In the genomic region with DNA sequence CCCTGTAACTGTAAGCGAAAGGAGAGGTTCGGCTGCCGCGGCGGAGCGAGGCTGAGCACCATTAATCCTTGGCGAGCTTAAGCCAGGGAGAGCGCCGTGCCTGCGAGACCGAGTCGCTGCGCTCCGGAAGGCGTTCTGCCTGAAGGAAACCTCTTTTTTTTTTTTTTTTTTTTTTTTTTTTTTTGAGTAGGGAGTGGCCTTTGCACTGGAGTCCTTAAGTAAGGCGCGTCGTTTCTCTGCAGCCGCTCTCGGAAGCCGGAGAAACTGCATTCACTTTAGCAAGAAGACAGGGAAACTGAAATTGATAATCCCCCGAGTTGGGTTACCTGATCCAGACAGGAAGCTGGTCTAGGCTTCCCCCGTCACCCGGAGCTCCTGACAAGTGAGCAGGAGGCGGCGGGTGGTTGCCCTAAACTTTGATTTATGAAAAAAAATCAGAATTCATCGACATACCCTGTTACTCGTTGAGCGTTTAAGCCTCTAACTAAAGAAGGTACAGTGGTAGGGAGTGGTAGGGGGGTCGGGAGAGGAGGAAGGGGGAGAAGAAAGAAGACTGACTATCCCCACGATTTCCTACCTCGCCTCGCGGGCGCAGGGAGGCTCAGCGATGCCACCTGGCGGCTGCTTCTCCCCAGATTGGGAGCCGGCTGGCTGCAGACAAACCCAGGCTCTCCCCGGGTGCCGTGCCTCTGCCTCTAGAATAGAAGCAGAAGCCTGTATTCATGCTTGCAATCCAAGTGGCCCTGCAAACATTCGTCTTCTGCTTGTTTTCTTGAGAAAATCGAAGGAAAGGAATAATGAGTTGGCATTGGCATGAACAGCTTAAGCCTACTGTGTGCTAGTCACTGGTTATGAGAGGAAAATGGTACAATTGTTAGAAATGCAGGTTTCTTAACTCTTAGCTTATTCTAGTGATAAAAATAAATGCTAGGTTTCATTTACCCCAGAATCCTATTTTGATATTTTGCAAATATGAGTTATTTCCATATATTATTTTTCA, we compare ENCODE assay signal across 1 cellular context.
TF ChIP-seq lines count a peak whose summit lies in the region.

No MANE protein-coding gene starts in this region.

TF ChIP-seq in K562, 482 proteins besides CTCF, POLR2A, EP300 and RAD21 (continued from another document):
- TF ChIP-seq PBX2 (CRISPR knock-in tag; IDR thresholded peaks at IDR 0.05; ENCODE audit: low read depth) = no peak
- no peak for TF ChIP-seq PBX2 (tag; conservative IDR thresholded peaks at IDR 0.05; ENCODE audit: low read depth)
- TF ChIP-seq POLR3A (IDR thresholded peaks at IDR 0.05; ENCODE audit: borderline replicate concordance, extremely low read depth, insufficient read depth, insufficient read length) = no peak
- no peak for TF ChIP-seq PHB2 (IDR thresholded peaks at IDR 0.05; ENCODE audit: low read depth)
- no peak for TF ChIP-seq NR1H2 (CRISPR knock-in tag; IDR thresholded peaks at IDR 0.05)
- TF ChIP-seq ZNF316 (IDR thresholded peaks at IDR 0.05) = no peak
- TF ChIP-seq, protein P1, sequence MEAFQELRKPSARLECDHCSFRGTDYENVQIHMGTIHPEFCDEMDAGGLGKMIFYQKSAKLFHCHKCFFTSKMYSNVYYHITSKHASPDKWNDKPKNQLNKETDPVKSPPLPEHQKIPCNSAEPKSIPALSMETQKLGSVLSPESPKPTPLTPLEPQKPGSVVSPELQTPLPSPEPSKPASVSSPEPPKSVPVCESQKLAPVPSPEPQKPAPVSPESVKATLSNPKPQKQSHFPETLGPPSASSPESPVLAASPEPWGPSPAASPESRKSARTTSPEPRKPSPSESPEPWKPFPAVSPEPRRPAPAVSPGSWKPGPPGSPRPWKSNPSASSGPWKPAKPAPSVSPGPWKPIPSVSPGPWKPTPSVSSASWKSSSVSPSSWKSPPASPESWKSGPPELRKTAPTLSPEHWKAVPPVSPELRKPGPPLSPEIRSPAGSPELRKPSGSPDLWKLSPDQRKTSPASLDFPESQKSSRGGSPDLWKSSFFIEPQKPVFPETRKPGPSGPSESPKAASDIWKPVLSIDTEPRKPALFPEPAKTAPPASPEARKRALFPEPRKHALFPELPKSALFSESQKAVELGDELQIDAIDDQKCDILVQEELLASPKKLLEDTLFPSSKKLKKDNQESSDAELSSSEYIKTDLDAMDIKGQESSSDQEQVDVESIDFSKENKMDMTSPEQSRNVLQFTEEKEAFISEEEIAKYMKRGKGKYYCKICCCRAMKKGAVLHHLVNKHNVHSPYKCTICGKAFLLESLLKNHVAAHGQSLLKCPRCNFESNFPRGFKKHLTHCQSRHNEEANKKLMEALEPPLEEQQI (IDR thresholded peaks at IDR 0.05) = no peak
- no peak for TF ChIP-seq ZNF174 (CRISPR knock-in tag; IDR thresholded peaks at IDR 0.05)
- no peak for TF ChIP-seq YY1 (IDR thresholded peaks at IDR 0.05; ENCODE audit: borderline replicate concordance in 1 of 3, control insufficient read depth in 1 of 3, extremely low read depth in 1 of 3, insufficient read depth in 3 of 3, insufficient read length in 1 of 3, insufficient replicate concordance in 2 of 3, low read depth in 1 of 3, low read length in 2 of 3)
- TF ChIP-seq BHLHE40 (IDR thresholded peaks at IDR 0.05; ENCODE audit: low read length) = no peak
- TF ChIP-seq ZNF212 (CRISPR knock-in tag; IDR thresholded peaks at IDR 0.05) = no peak
- TF ChIP-seq STAT5B (CRISPR knock-in tag; IDR thresholded peaks at IDR 0.05) = no peak
- TF ChIP-seq DMBX1 (CRISPR knock-in tag; IDR thresholded peaks at IDR 0.05; ENCODE audit: borderline replicate concordance) = no peak
- no peak for TF ChIP-seq SMARCA4 (IDR thresholded peaks at IDR 0.05)
- TF ChIP-seq EWSR1 (IDR thresholded peaks at IDR 0.05; ENCODE audit: borderline replicate concordance, low read depth, partially characterized antibody) = no peak
- TF ChIP-seq BCOR (IDR thresholded peaks at IDR 0.05) = no peak
- no peak for TF ChIP-seq PRMT5 (CRISPR knock-in tag; IDR thresholded peaks at IDR 0.05)
- TF ChIP-seq ZBTB1 (CRISPR knock-in tag; IDR thresholded peaks at IDR 0.05; ENCODE audit: borderline replicate concordance, low read depth) = no peak
- no peak for TF ChIP-seq MAFG (tag; conservative IDR thresholded peaks at IDR 0.05)
- TF ChIP-seq HMBOX1 (IDR thresholded peaks at IDR 0.05) = no peak
- TF ChIP-seq ZFP1 (CRISPR knock-in tag; IDR thresholded peaks at IDR 0.05) = no peak
- peak; percentile 57; the same call in 1 of the 2 replicates for TF ChIP-seq ZKSCAN1 (IDR thresholded peaks at IDR 0.05; ENCODE audit: low read depth, low read length)
- no peak for TF ChIP-seq RBM15 (IDR thresholded peaks at IDR 0.05; ENCODE audit: insufficient read depth, low read length)
- no peak for TF ChIP-seq ASH1L (IDR thresholded peaks at IDR 0.05; ENCODE audit: borderline replicate concordance, low read depth, partially characterized antibody)
- 0 out of 2 replicates have a peak, but pooled peaks have one; percentile 14 for TF ChIP-seq CREB3L1 (IDR thresholded peaks at IDR 0.05; ENCODE audit: borderline replicate concordance, low read depth)
- TF ChIP-seq, protein P2, sequence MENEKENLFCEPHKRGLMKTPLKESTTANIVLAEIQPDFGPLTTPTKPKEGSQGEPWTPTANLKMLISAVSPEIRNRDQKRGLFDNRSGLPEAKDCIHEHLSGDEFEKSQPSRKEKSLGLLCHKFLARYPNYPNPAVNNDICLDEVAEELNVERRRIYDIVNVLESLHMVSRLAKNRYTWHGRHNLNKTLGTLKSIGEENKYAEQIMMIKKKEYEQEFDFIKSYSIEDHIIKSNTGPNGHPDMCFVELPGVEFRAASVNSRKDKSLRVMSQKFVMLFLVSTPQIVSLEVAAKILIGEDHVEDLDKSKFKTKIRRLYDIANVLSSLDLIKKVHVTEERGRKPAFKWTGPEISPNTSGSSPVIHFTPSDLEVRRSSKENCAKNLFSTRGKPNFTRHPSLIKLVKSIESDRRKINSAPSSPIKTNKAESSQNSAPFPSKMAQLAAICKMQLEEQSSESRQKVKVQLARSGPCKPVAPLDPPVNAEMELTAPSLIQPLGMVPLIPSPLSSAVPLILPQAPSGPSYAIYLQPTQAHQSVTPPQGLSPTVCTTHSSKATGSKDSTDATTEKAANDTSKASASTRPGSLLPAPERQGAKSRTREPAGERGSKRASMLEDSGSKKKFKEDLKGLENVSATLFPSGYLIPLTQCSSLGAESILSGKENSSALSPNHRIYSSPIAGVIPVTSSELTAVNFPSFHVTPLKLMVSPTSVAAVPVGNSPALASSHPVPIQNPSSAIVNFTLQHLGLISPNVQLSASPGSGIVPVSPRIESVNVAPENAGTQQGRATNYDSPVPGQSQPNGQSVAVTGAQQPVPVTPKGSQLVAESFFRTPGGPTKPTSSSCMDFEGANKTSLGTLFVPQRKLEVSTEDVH (IDR thresholded peaks at IDR 0.05; ENCODE audit: low read depth, partially characterized antibody) = no peak
- TF ChIP-seq GATAD2A (IDR thresholded peaks at IDR 0.05) = no peak
- TF ChIP-seq, protein P3, sequence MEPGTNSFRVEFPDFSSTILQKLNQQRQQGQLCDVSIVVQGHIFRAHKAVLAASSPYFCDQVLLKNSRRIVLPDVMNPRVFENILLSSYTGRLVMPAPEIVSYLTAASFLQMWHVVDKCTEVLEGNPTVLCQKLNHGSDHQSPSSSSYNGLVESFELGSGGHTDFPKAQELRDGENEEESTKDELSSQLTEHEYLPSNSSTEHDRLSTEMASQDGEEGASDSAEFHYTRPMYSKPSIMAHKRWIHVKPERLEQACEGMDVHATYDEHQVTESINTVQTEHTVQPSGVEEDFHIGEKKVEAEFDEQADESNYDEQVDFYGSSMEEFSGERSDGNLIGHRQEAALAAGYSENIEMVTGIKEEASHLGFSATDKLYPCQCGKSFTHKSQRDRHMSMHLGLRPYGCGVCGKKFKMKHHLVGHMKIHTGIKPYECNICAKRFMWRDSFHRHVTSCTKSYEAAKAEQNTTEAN (CRISPR knock-in tag; IDR thresholded peaks at IDR 0.05) = no peak
- TF ChIP-seq SETDB1 (IDR thresholded peaks at IDR 0.05; ENCODE audit: low read length) = no peak
- peak; percentile 93 for TF ChIP-seq SMC3 (conservative IDR thresholded peaks at IDR 0.05; ENCODE audit: insufficient read depth, low read depth, low read length)
- TF ChIP-seq ELF2 (CRISPR knock-in tag; IDR thresholded peaks at IDR 0.05) = no peak
- no peak for TF ChIP-seq SPI1 (IDR thresholded peaks at IDR 0.05; ENCODE audit: borderline replicate concordance, low read depth, low read length)
- TF ChIP-seq MCM5 (IDR thresholded peaks at IDR 0.05; ENCODE audit: low read depth) = no peak
- TF ChIP-seq IRF9 (tag; IDR thresholded peaks at IDR 0.05) = no peak
- TF ChIP-seq, protein P4, sequence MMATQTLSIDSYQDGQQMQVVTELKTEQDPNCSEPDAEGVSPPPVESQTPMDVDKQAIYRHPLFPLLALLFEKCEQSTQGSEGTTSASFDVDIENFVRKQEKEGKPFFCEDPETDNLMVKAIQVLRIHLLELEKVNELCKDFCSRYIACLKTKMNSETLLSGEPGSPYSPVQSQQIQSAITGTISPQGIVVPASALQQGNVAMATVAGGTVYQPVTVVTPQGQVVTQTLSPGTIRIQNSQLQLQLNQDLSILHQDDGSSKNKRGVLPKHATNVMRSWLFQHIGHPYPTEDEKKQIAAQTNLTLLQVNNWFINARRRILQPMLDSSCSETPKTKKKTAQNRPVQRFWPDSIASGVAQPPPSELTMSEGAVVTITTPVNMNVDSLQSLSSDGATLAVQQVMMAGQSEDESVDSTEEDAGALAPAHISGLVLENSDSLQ (IDR thresholded peaks at IDR 0.05) = no peak
- TF ChIP-seq CREBBP (IDR thresholded peaks at IDR 0.05; ENCODE audit: low read depth, low read length) = no peak
- TF ChIP-seq HDAC8 (tag; IDR thresholded peaks at IDR 0.05) = no peak
- no peak for TF ChIP-seq FOSL1 (tag; conservative IDR thresholded peaks at IDR 0.05)
- no peak for TF ChIP-seq ZNF696 (CRISPR knock-in tag; conservative IDR thresholded peaks at IDR 0.05)
- no peak for TF ChIP-seq CREB1 (IDR thresholded peaks at IDR 0.05)
- TF ChIP-seq CREB1 (CRISPR knock-in tag; IDR thresholded peaks at IDR 0.05) = no peak
- TF ChIP-seq CREM (IDR thresholded peaks at IDR 0.05; ENCODE audit: low read depth) = 0 out of 2 replicates have a peak, but pooled peaks have one; percentile 21
- peak; percentile 85 for TF ChIP-seq ZNF384 (IDR thresholded peaks at IDR 0.05; ENCODE audit: low read depth, low read length)
- no peak for TF ChIP-seq NFXL1 (CRISPR knock-in tag; IDR thresholded peaks at IDR 0.05)
- TF ChIP-seq KAT7 (CRISPR knock-in tag; IDR thresholded peaks at IDR 0.05; ENCODE audit: borderline replicate concordance) = no peak
